Comparison of ENCODE assay signal across 1 cellular context in genomic region chr15:80594091-80594889, GRCh38.
TF ChIP-seq lines count a peak whose summit lies in the region.

No MANE protein-coding gene starts in this region.

TF ChIP-seq in IMR-90, 13 proteins besides CTCF, POLR2A, EP300 and RAD21 (continued from another document):
- TF ChIP-seq ELK1 (IDR thresholded peaks at IDR 0.05; ENCODE audit: borderline replicate concordance, low read depth, low read length): no peak
TF ChIP-seq in IMR-90: peak in this region for 0.
